9 cellular contexts compared by ENCODE assay signal in genomic region chr4:184824081-184824775, GRCh38. TPM values are rescaled to one million over a fixed set of nuclear protein-coding genes. Genes with fewer than 3 reads are reported as not detected.
DNase-seq lines count a peak whose midpoint lies in the region; ATAC-seq, FAIRE-seq and TF ChIP-seq lines count a peak whose summit lies in the region.
"Had no signal": no experiment of that assay in that cellular context is flagged by ENCODE, and none has a peak within 500 bp of the region (broad histone marks: within the 10 kb centered on the region; RNA-seq: fewer than 3 reads in every experiment).

No MANE protein-coding gene starts in this region.

- H3K27me3 ChIP-seq in K562 (ENCODE audit: control insufficient read depth in 2 of 2, insufficient read depth in 2 of 2, low read length in 2 of 2) = no peaks in the 10 kb centered on the region

- H3K4me3 ChIP-seq in K562 = peak overlapping the region; percentile 64; the same call in 1 of the 2 replicates

- TF ChIP-seq RAD21 in K562 (CRISPR knock-in tag; conservative IDR thresholded peaks at IDR 0.05 in 1 of 2, IDR thresholded peaks at IDR 0.05 in 1 of 2) = no peak

- no peaks in the 10 kb centered on the region for H3K36me3 Mint-ChIP-seq in nephron (ENCODE audit: low read depth)

- H3K9ac ChIP-seq in K562 (ENCODE audit: insufficient read depth in 1 of 2, low read depth in 2 of 2, low read length in 2 of 2) = no peak overlapping the region; a peak in 1 of 4 replicates

- POLR2A ChIA-PET in K562 (lab: Yijun Ruan, JAX) = interaction anchor here (0.5 to 1.0 kb wide), 2 partner anchors 10 to 681 kb away, joined by 3 to 5 read pairs; no protein-coding TSS in a partner anchor

- H3K9me3 ChIP-seq in K562 (replicated peaks; ENCODE audit: control insufficient read depth, insufficient read depth, low read depth, low read length) = no peaks in the 10 kb centered on the region

- TF ChIP-seq EP300 in K562 (IDR thresholded peaks at IDR 0.05; ENCODE audit: low read length) = no peak

- H3K27ac ChIP-seq in K562 (ENCODE audit: extremely low read depth, low read depth, low read length) = no peak overlapping the region
- H3K27ac ChIP-seq: epithelial cell of prostate had no signal

- peak overlapping the region; percentile 80 to 94 (median 93) for H3K4me3 Mint-ChIP-seq in nephron

- H3K4me2 ChIP-seq in K562 (ENCODE audit: insufficient read depth, low read length) = peak overlapping the region; percentile 86; the same call in 1 of the 2 replicates

- H3K27me3 Mint-ChIP-seq in nephron (ENCODE audit: low read depth) = peaks cover 67% of the 10 kb centered on the region

- no peak for TF ChIP-seq CTCF in K562 (IDR thresholded peaks at IDR 0.05 in 2 of 3, conservative IDR thresholded peaks at IDR 0.05 in 1 of 3; ENCODE audit: insufficient read depth in 2 of 3, low read depth in 1 of 3, low read length in 3 of 3)
- TF ChIP-seq CTCF in nephron (IDR thresholded peaks at IDR 0.05; ENCODE audit: unreplicated experiment in 3 of 3) = no peak

- FAIRE-seq in K562 (lab: Jason Lieb, UNC) = no peak

- WGBS in K562 (ENCODE audit: insufficient coverage, low coverage, missing lambda C conversion rate) = 65% methylated on average over 13 of the region's 13 CpGs

- no peaks in the 10 kb centered on the region for H3K36me3 ChIP-seq in K562 (ENCODE audit: control insufficient read depth, insufficient read depth, low read length)

- no peaks in the 10 kb centered on the region for H3K9me3 Mint-ChIP-seq in nephron

- CTCF ChIA-PET in K562 (lab: Yijun Ruan, JAX; ENCODE audit: low intra/inter-chr PET ratio) = no interaction called here

- peak; percentile 24 for ATAC-seq in HG02610 (IDR thresholded peaks at IDR 0.05; ENCODE audit: unreplicated experiment)
- ATAC-seq in K562 = 0 out of 3 replicates have a peak, but pooled peaks have one; percentile 7
- ATAC-seq in activated CD4-positive, CD25-positive, alpha-beta regulatory T cell treated with anti-CD3 and anti-CD28 coated beads, Interleukin-2, amount 50 U/mL, for 24 hours = no peak
- no peak for ATAC-seq in GM19035 (IDR thresholded peaks at IDR 0.05; ENCODE audit: unreplicated experiment)

- intact Hi-C loops in K562 (cut with micrococcal nuclease) = loop anchor here (2.0 to 10.0 kb wide), 2 partner anchors 31 to 81 kb away; no protein-coding TSS in a partner anchor

- peaks cover 26% of the 10 kb centered on the region for H3K4me1 Mint-ChIP-seq in nephron

- in situ Hi-C loops in Caki2 (cut with HindIII; ENCODE audit: low pct_unique_long_range_greater_than_20kb, low sequenced_read_pairs) = no loop called here
- in situ Hi-C loops in K562 (cut with MboI) = no loop called here
- in situ Hi-C loops in ACHN (cut with HindIII; ENCODE audit: low pct_ligation_motif_present, low pct_unique_long_range_greater_than_20kb, low sequenced_read_pairs) = no loop called here

- H4K20me1 ChIP-seq in K562 (replicated peaks; ENCODE audit: control insufficient read depth, insufficient read depth, low read length) = peaks cover 5% of the 10 kb centered on the region; the same call in 1 of the 2 replicates

- H3K27ac Mint-ChIP-seq in nephron = peak overlapping the region in 1 of 3 experiments; percentile 68

- no peak overlapping the region for H2AFZ ChIP-seq in K562 (ENCODE audit: low read depth, low read length)

- BruUV-seq in K562 (replicated peaks; lab: Mats Ljungman, UMichigan) = TSS peak; percentile 42

- no peaks in the 10 kb centered on the region for H3K9me1 ChIP-seq in K562 (ENCODE audit: control insufficient read depth, insufficient read depth, low read length)

- peaks cover 24% of the 10 kb centered on the region; the same call in 2 of the 3 replicates for H3K79me2 ChIP-seq in K562 (ENCODE audit: control insufficient read depth, insufficient read depth, low read length)

- DNase-seq in Caki2 (ENCODE audit: low read depth) (peak; percentile 18), K562 (ENCODE audit: extremely low read depth in 1 of 4, low spot score in 3 of 4) (no peak), ACHN (no peak), superior temporal gyrus (ENCODE audit: extremely low spot score) (no peak)

- TF ChIP-seq POLR2A in K562 (conservative IDR thresholded peaks at IDR 0.05) = no peak

- peaks cover 21 to 26% of the 10 kb centered on the region in 2 experiments for H3K4me1 ChIP-seq in K562 (replicated peaks in 1 of 2; ENCODE audit: control insufficient read depth in 2 of 2, insufficient read depth in 2 of 2, low read length in 2 of 2)

TF ChIP-seq in K562, 482 proteins besides CTCF, POLR2A, EP300 and RAD21 (continues in another document):
- TF ChIP-seq HMG20B (CRISPR knock-in tag; IDR thresholded peaks at IDR 0.05) = no peak
- no peak for TF ChIP-seq GTF2E2 (tag; IDR thresholded peaks at IDR 0.05)
- no peak for TF ChIP-seq MTF1 (CRISPR knock-in tag; IDR thresholded peaks at IDR 0.05; ENCODE audit: borderline replicate concordance)
- no peak for TF ChIP-seq ZNF174 (CRISPR knock-in tag; IDR thresholded peaks at IDR 0.05)
- TF ChIP-seq BCL6 (CRISPR knock-in tag; IDR thresholded peaks at IDR 0.05) = no peak
- no peak for TF ChIP-seq RB1 (IDR thresholded peaks at IDR 0.05; ENCODE audit: low read depth)
- TF ChIP-seq ETV5 (CRISPR knock-in tag; IDR thresholded peaks at IDR 0.05; ENCODE audit: low read depth) = no peak
- TF ChIP-seq SLC30A9 (CRISPR knock-in tag; IDR thresholded peaks at IDR 0.05) = no peak
- no peak for TF ChIP-seq ARHGAP35 (IDR thresholded peaks at IDR 0.05; ENCODE audit: partially characterized antibody)
- TF ChIP-seq CBFA2T2 (conservative IDR thresholded peaks at IDR 0.05) = no peak
- TF ChIP-seq ZNF778 (CRISPR knock-in tag; IDR thresholded peaks at IDR 0.05) = no peak
- no peak for TF ChIP-seq ZNF518B (CRISPR knock-in tag; IDR thresholded peaks at IDR 0.05)
- no peak for TF ChIP-seq ZNF431 (CRISPR knock-in tag; IDR thresholded peaks at IDR 0.05)
- TF ChIP-seq PHTF2 (CRISPR knock-in tag; IDR thresholded peaks at IDR 0.05) = no peak

RNA-seq across cellular contexts. Expression of gene ACSL1, which starts 1.5 kb away (rescaled TPM):
- 37.8 and 42.8 TPM in 2 replicates for total RNA-seq in Caki2 (2014; rRNA removed; shearing (Covaris generic); ENCODE audit: low replicate concordance)
- total RNA-seq in K562 (2011; cell fraction: chromatin; rRNA removed; ENCODE audit: low replicate concordance) = 7.8 and 10.5 TPM in 2 replicates
- total RNA-seq in K562 (2011; cell fraction: nucleolus; rRNA removed) = 3.7 and 4.2 TPM in 2 replicates
- total RNA-seq in K562 (2011; cell fraction: nucleoplasm; rRNA removed) = 6.9 and 7.2 TPM in 2 replicates
- total RNA-seq in K562 (2014; rRNA removed) = 14.0 and 14.3 TPM in 2 replicates
- 23.6 and 25.3 TPM in 2 replicates for total RNA-seq in K562 (2014; rRNA removed; fragmentation: Illumina TruSeq; extraction: Trizol)
- total RNA-seq in K562 (2015; rRNA removed; fragmentation: Illumina TruSeq; extraction: Trizol) = 15.2 and 15.9 TPM in 2 replicates
- 22.2 and 22.6 TPM in 2 replicates for total RNA-seq in K562 (2021)
- polyA plus RNA-seq in K562 (2011; rRNA removed) = 6.7 and 21.8 TPM in 2 replicates
- 2.9 and 11.7 TPM in 2 replicates for polyA plus RNA-seq in K562 (2011; cell fraction: cytosol; rRNA removed)
- 5.2 and 22.6 TPM in 2 replicates for polyA plus RNA-seq in K562 (2011; cell fraction: nucleus; rRNA removed)
- 13.0 and 38.4 TPM in 2 replicates for polyA plus RNA-seq in K562 (2012)
- 24.1 and 24.4 TPM in 2 replicates for polyA plus RNA-seq in K562 (2014; fragmentation: Illumina TruSeq; extraction: Trizol)
- 10 to 100 TPM; 10.2 to 11.3 TPM for polyA plus RNA-seq in K562 (2014; fragmentation: Nextera tagmentation; extraction: Ambion mirVana)
- 15.0 TPM in 2 replicates for polyA plus RNA-seq in K562 (2014; rRNA removed)
- polyA minus RNA-seq in K562 (2011; rRNA and poly(A)+ RNA removed) = 9.4 and 28.7 TPM in 2 replicates
- polyA minus RNA-seq in K562 (2011; cell fraction: cytosol; rRNA and poly(A)+ RNA removed) = 4.5 and 25.5 TPM in 2 replicates
- 2.6 and 14.3 TPM in 2 replicates for polyA minus RNA-seq in K562 (2011; cell fraction: nucleus; rRNA and poly(A)+ RNA removed)

Comparison
In these comparisons a context has a peak if more than half of its experiments do, and no peak if none do; other contexts are left out.
1. ATAC-seq: peak in HG02610 (single experiment) and K562 (single experiment); none in activated CD4-positive, CD25-positive, alpha-beta regulatory T cell treated with anti-CD3 and anti-CD28 coated beads, Interleukin-2, amount 50 U/mL, for 24 hours (0 of 2) and GM19035 (single experiment).